11 cellular contexts compared by ENCODE assay signal in genomic region chr6:43508481-43509141, GRCh38. TPM values are rescaled to one million over a fixed set of nuclear protein-coding genes. Genes with fewer than 3 reads are reported as not detected.
A peak's percentile ranks its signal among the peaks of the same experiment; 100 is the strongest.
DNase-seq lines count a peak whose midpoint lies in the region; ATAC-seq and TF ChIP-seq lines count a peak whose summit lies in the region.
"Had no signal": no experiment of that assay in that cellular context is flagged by ENCODE, and none has a peak within 500 bp of the region (broad histone marks: within the 10 kb centered on the region; RNA-seq: fewer than 3 reads in every experiment).

No MANE protein-coding gene starts in this region.

- H3K27me3 Mint-ChIP-seq in MCF 10A (ENCODE audit: insufficient read depth, unreplicated experiment) (no peaks in the 10 kb centered on the region), immature natural killer cell (ENCODE audit: low read depth in 3 of 3) (peaks cover 12 to 17% (median 15%) of the 10 kb centered on the region in 3 donors), type B pancreatic cell (peaks cover 19% of the 10 kb centered on the region)
- H3K27me3 Mint-ChIP-seq in activated CD8-positive, alpha-beta T cell treated with anti-CD3 and anti-CD28 coated beads, Interleukin-2, amount 10 ng/mL, durations not matched to agents 7 days and 5 days (ENCODE audit: low read depth) = peaks cover 15% of the 10 kb centered on the region

- H3K27ac Mint-ChIP-seq in MCF 10A (ENCODE audit: low read depth, unreplicated experiment) = no peak overlapping the region
- H3K27ac Mint-ChIP-seq in activated CD8-positive, alpha-beta T cell treated with anti-CD3 and anti-CD28 coated beads, Interleukin-2, amount 10 ng/mL, durations not matched to agents 7 days and 5 days = peak overlapping the region; percentile 22
- H3K27ac Mint-ChIP-seq in immature natural killer cell = peak overlapping the region in 2 of 6 donors; percentile 71 to 76
- peak overlapping the region; percentile 60 for H3K27ac Mint-ChIP-seq in type B pancreatic cell

- H3K4me1 Mint-ChIP-seq in MCF 10A (ENCODE audit: insufficient read depth, unreplicated experiment) (peaks cover 11% of the 10 kb centered on the region), immature natural killer cell (peaks cover 19 to 26% of the 10 kb centered on the region in 2 donors), type B pancreatic cell (ENCODE audit: unreplicated experiment) (peaks cover 9% of the 10 kb centered on the region)
- H3K4me1 Mint-ChIP-seq in activated CD8-positive, alpha-beta T cell treated with anti-CD3 and anti-CD28 coated beads, Interleukin-2, amount 10 ng/mL, durations not matched to agents 7 days and 5 days (ENCODE audit: low read depth) = peaks cover 13% of the 10 kb centered on the region

- H3K9ac ChIP-seq in mammary epithelial cell (ENCODE audit: insufficient read depth, low read length) = no peak overlapping the region

- CTCF ChIA-PET in MCF 10A (lab: Yijun Ruan, JAX) = interaction anchor here (0.5 to 6.4 kb wide), 9 partner anchors 7 to 509 kb away, joined by 3 to 93 read pairs (median 7); partner anchors contain the start of gene DLK2
- CTCF ChIA-PET in mammary epithelial cell (lab: Charles Lee; ENCODE audit: low non-redundant PET) = no interaction called here
- CTCF ChIA-PET in activated CD8-positive, alpha-beta T cell treated with anti-CD3 and anti-CD28 coated beads, Interleukin-2, amount 10 ng/mL, durations not matched to agents 7 days and 5 days (lab: Charles Lee) = interaction anchor here (0.9 to 5.1 kb wide), 11 partner anchors 13 to 365 kb away, joined by 3 to 65 read pairs (median 9); partner anchors contain the start of genes ABCC10, DLK2, DNPH1 and VEGFA

- peak overlapping the region; percentile 63 for H3K4me3 Mint-ChIP-seq in MCF 10A (ENCODE audit: unreplicated experiment)
- H3K4me3 Mint-ChIP-seq in activated CD8-positive, alpha-beta T cell treated with anti-CD3 and anti-CD28 coated beads, Interleukin-2, amount 10 ng/mL, durations not matched to agents 7 days and 5 days = peak overlapping the region; percentile 66
- H3K4me3 Mint-ChIP-seq in immature natural killer cell = peak overlapping the region; percentile 83 to 91 (median 84)
- peak overlapping the region; percentile 88 for H3K4me3 Mint-ChIP-seq in type B pancreatic cell

- no peaks in the 10 kb centered on the region for H4K20me1 ChIP-seq in mammary epithelial cell (ENCODE audit: insufficient read depth, low read length)

- peaks cover 12% of the 10 kb centered on the region for H3K4me1 ChIP-seq in mammary epithelial cell (ENCODE audit: insufficient read depth, low read length)

- DNase-seq in MCF 10A (ENCODE audit: unreplicated experiment) = no peak
- DNase-seq in mammary epithelial cell = no peak
- no peak for DNase-seq in activated CD8-positive, alpha-beta T cell treated with anti-CD3 and anti-CD28 coated beads, Interleukin-2, amount 10 ng/mL, durations not matched to agents 7 days and 5 days
- DNase-seq in immature natural killer cell = no peak
- no peak for DNase-seq in type B pancreatic cell (ENCODE audit: extremely low spot score, unreplicated experiment)
- DNase-seq in NCI-H69 (lab: John Stamatoyannopoulos, UW) = no peak
- DNase-seq: C1 segment of cervical spinal cord, NCI-H2227 treated with DMSO at 0.1 percent for 48 hours had no signal

- in situ Hi-C loops in mammary epithelial cell (cut with MboI; ENCODE audit: low sequenced_read_pairs in 2 of 2) = no loop called here

- WGBS in mammary epithelial cell (ENCODE audit: low coverage, missing lambda C conversion rate) = 71% methylated on average over 5 of the region's 8 CpGs

- peaks cover 4% of the 10 kb centered on the region for H3K79me2 ChIP-seq in mammary epithelial cell (ENCODE audit: insufficient read depth, low read length)

- H3K4me2 ChIP-seq in mammary epithelial cell (ENCODE audit: insufficient read depth, low read depth, low read length) = no peak overlapping the region

- no peaks in the 10 kb centered on the region for H3K27me3 ChIP-seq in mammary epithelial cell (ENCODE audit: insufficient read depth, low read length)

- ATAC-seq in activated CD8-positive, alpha-beta T cell treated with anti-CD3 and anti-CD28 coated beads, Interleukin-2, amount 10 ng/mL, durations not matched to agents 7 days and 5 days = no peak
- ATAC-seq in GM21381 (IDR thresholded peaks at IDR 0.05; ENCODE audit: unreplicated experiment) (no peak), GM21529 (IDR thresholded peaks at IDR 0.05; ENCODE audit: unreplicated experiment) (no peak)

- no peak overlapping the region for H2AFZ ChIP-seq in mammary epithelial cell (ENCODE audit: low read depth, low read length)

- no peak overlapping the region for H3K4me3 ChIP-seq in mammary epithelial cell (replicated peaks in 1 of 3; ENCODE audit: insufficient read depth in 1 of 3, low read depth in 2 of 3, low read length in 3 of 3)

- H3K36me3 ChIP-seq in mammary epithelial cell (ENCODE audit: insufficient read depth, low read length) = peaks cover 23% of the 10 kb centered on the region

- H3K27ac ChIP-seq in mammary epithelial cell (ENCODE audit: insufficient read depth, low read depth, low read length) = no peak overlapping the region

- no peaks in the 10 kb centered on the region for H3K9me3 ChIP-seq in mammary epithelial cell (replicated peaks; ENCODE audit: insufficient read depth, low read length)

- H3K9me3 Mint-ChIP-seq in MCF 10A (ENCODE audit: unreplicated experiment) (no peaks in the 10 kb centered on the region), immature natural killer cell (no peaks in the 10 kb centered on the region), type B pancreatic cell (no peaks in the 10 kb centered on the region)
- no peaks in the 10 kb centered on the region for H3K9me3 Mint-ChIP-seq in activated CD8-positive, alpha-beta T cell treated with anti-CD3 and anti-CD28 coated beads, Interleukin-2, amount 10 ng/mL, durations not matched to agents 7 days and 5 days (ENCODE audit: insufficient read depth)

- H3K36me3 Mint-ChIP-seq in MCF 10A (ENCODE audit: insufficient read depth, unreplicated experiment) (peaks cover 46% of the 10 kb centered on the region), immature natural killer cell (peaks cover 3 to 32% (median 15%) of the 10 kb centered on the region in 3 donors), type B pancreatic cell (peaks cover 10% of the 10 kb centered on the region)
- peaks cover 38% of the 10 kb centered on the region for H3K36me3 Mint-ChIP-seq in activated CD8-positive, alpha-beta T cell treated with anti-CD3 and anti-CD28 coated beads, Interleukin-2, amount 10 ng/mL, durations not matched to agents 7 days and 5 days (ENCODE audit: low read depth)

- dilution Hi-C loops in mammary epithelial cell (cut with HindIII; ENCODE audit: low sequenced_read_pairs) = no loop called here

- intact Hi-C loops in MCF 10A (cut with micrococcal nuclease) (no loop called here), mammary epithelial cell (cut with micrococcal nuclease) (no loop called here)

- TF ChIP-seq CTCF in MCF 10A (IDR thresholded peaks at IDR 0.05; ENCODE audit: unreplicated experiment) (no peak), mammary epithelial cell (conservative IDR thresholded peaks at IDR 0.05 in 1 of 2, IDR thresholded peaks at IDR 0.05 in 1 of 2; ENCODE audit: extremely low read depth in 1 of 2, insufficient read depth in 1 of 2, low read depth in 1 of 2, low read length in 2 of 2) (no peak), type B pancreatic cell (conservative IDR thresholded peaks at IDR 0.05) (no peak)

- POLR2A ChIA-PET in MCF 10A (lab: Yijun Ruan, JAX) = interaction anchor here (0.6 to 3.3 kb wide), 7 partner anchors 13 to 279 kb away, joined by 3 to 29 read pairs (median 13); partner anchors contain the start of genes DLK2 and DNPH1
- POLR2A ChIA-PET in activated CD8-positive, alpha-beta T cell treated with anti-CD3 and anti-CD28 coated beads, Interleukin-2, amount 10 ng/mL, durations not matched to agents 7 days and 5 days (lab: Charles Lee) = interaction anchor here (2.1 kb wide), 1 partner anchor 8 kb away, joined by 9 read pairs; the partner anchor contains the start of genes POLR1C and YIPF3

- no TSS peak for BruUV-seq in MCF 10A (replicated peaks; lab: Mats Ljungman, UMichigan)
- BruUV-seq in mammary epithelial cell (replicated peaks; lab: Mats Ljungman, UMichigan) = no TSS peak

RNA-seq across cellular contexts. Expression of gene LRRC73, which starts 1.5 kb away (rescaled TPM):
- total RNA-seq in MCF 10A (2022) (0.37 and 1.2 TPM in 2 replicates), mammary epithelial cell (1 to 10 TPM in 1 of 2 donors, under 1 TPM in 1; 0.83 to 1.6 TPM), type B pancreatic cell (ENCODE audit: low replicate concordance) (1.5 and 2.9 TPM in 2 replicates)
- polyA plus RNA-seq in mammary epithelial cell (0.75 TPM), immature natural killer cell (not detected)
- polyA minus RNA-seq in mammary epithelial cell = not detected
- total RNA-seq in activated CD8-positive, alpha-beta T cell treated with anti-CD3 and anti-CD28 coated beads, Interleukin-2, amount 10 ng/mL, durations not matched to agents 7 days and 5 days = under 1 TPM; 0.26 to 0.55 TPM

RNA-seq across cellular contexts. Expression of gene YIPF3, which starts 8.1 kb away (rescaled TPM):
- total RNA-seq in MCF 10A (2022) = 65.1 and 72.9 TPM in 2 replicates
- 10 to 100 TPM; 71.2 to 83.8 TPM for total RNA-seq in mammary epithelial cell
- polyA plus RNA-seq in mammary epithelial cell = 112 TPM
- 104 TPM for polyA minus RNA-seq in mammary epithelial cell
- total RNA-seq in activated CD8-positive, alpha-beta T cell treated with anti-CD3 and anti-CD28 coated beads, Interleukin-2, amount 10 ng/mL, durations not matched to agents 7 days and 5 days = 10 to 100 TPM; 55.6 to 59.0 TPM
- 10 to 100 TPM; 73.7 to 92.2 (median 76.6) TPM for polyA plus RNA-seq in immature natural killer cell
- total RNA-seq in type B pancreatic cell (ENCODE audit: low replicate concordance) = 122 and 135 TPM in 2 replicates

RNA-seq across cellular contexts. Expression of gene POLR1C, which starts 8.3 kb away (rescaled TPM):
- total RNA-seq in MCF 10A (2022) (54.9 and 63.6 TPM in 2 replicates), mammary epithelial cell (10 to 100 TPM; 28.2 to 50.5 TPM), type B pancreatic cell (ENCODE audit: low replicate concordance) (57.4 and 60.8 TPM in 2 replicates)
- polyA plus RNA-seq in mammary epithelial cell (63.6 TPM), immature natural killer cell (10 to 100 TPM in 1 of 3 donors, 1 to 10 TPM in 2; 5.7 to 15.5 (median 7.3) TPM)
- 200 TPM for polyA minus RNA-seq in mammary epithelial cell
- total RNA-seq in activated CD8-positive, alpha-beta T cell treated with anti-CD3 and anti-CD28 coated beads, Interleukin-2, amount 10 ng/mL, durations not matched to agents 7 days and 5 days = 10 to 100 TPM; 34.7 to 35.4 TPM

RNA-seq across cellular contexts. Expression of gene TJAP1, which starts 31.2 kb away (rescaled TPM):
- 70.9 and 78.9 TPM in 2 replicates for total RNA-seq in MCF 10A (2022)
- 10 to 100 TPM; 26.8 to 80.5 TPM for total RNA-seq in mammary epithelial cell
- polyA plus RNA-seq in mammary epithelial cell = 34.1 TPM
- 37.0 TPM for polyA minus RNA-seq in mammary epithelial cell
- total RNA-seq in activated CD8-positive, alpha-beta T cell treated with anti-CD3 and anti-CD28 coated beads, Interleukin-2, amount 10 ng/mL, durations not matched to agents 7 days and 5 days = 10 to 100 TPM; 34.7 to 35.5 TPM
- 10 to 100 TPM in 1 of 3 donors, 1 to 10 TPM in 2; 2.6 to 10.9 (median 3.4) TPM for polyA plus RNA-seq in immature natural killer cell
- 34.7 and 44.5 TPM in 2 replicates for total RNA-seq in type B pancreatic cell (ENCODE audit: low replicate concordance)

RNA-seq across cellular contexts. Expression of gene DLK2, which starts 53.3 kb away (rescaled TPM):
- 13.6 and 30.2 TPM in 2 replicates for total RNA-seq in MCF 10A (2022)
- 10 to 100 TPM; 45.2 to 49.9 TPM for total RNA-seq in mammary epithelial cell
- 53.9 TPM for polyA plus RNA-seq in mammary epithelial cell
- polyA minus RNA-seq in mammary epithelial cell = 51.4 TPM
- not detected for total RNA-seq in activated CD8-positive, alpha-beta T cell treated with anti-CD3 and anti-CD28 coated beads, Interleukin-2, amount 10 ng/mL, durations not matched to agents 7 days and 5 days
- under 1 TPM in 1 of 3 donors, not detected in 2; 0.11 TPM for polyA plus RNA-seq in immature natural killer cell
- total RNA-seq in type B pancreatic cell (ENCODE audit: low replicate concordance) = 3.3 and 3.4 TPM in 2 replicates
- total RNA-seq: endothelial cell of umbilical vein had no signal
